8 cellular contexts compared by ENCODE assay signal in genomic region chr6:42960243-42961019, GRCh38. TPM values are rescaled to one million over a fixed set of nuclear protein-coding genes. Genes with fewer than 3 reads are reported as not detected.
DNase-seq lines count a peak whose midpoint lies in the region; ATAC-seq and TF ChIP-seq lines count a peak whose summit lies in the region.

Gene GNMT (plus strand): TSS chr6:42960754. CDS start chr6:42960768, 14 bp downstream.

- DNase-seq in DMS 273 (lab: John Stamatoyannopoulos, UW; ENCODE audit: unreplicated experiment) (peak; percentile 83), NCI-H2029 (lab: John Stamatoyannopoulos, UW) (peak; percentile 59), activated T-cell treated with anti-CD3 and anti-CD28 coated beads for 48 hours (ENCODE audit: low read depth) (peak; percentile 18), esophagus muscularis mucosa (ENCODE audit: extremely low spot score) (no peak)
- DNase-seq in naive thymus-derived CD4-positive, alpha-beta T cell, result peak in 8 of 9 donors; percentile 25 to 42 (median 36)

- H3K9me3 Mint-ChIP-seq in naive thymus-derived CD4-positive, alpha-beta T cell, result no peaks in the 10 kb centered on the region

- H3K36me3 ChIP-seq in esophagus muscularis mucosa, result peaks cover 13 to 37% (median 34%) of the 10 kb centered on the region in 4 donors
- peaks cover 0 to 31% (median 0%) of the 10 kb centered on the region in 3 experiments for H3K36me3 ChIP-seq in naive thymus-derived CD4-positive, alpha-beta T cell (ENCODE audit: control insufficient read depth in 2 of 3, insufficient read depth in 3 of 3, low read length in 3 of 3)

- intact Hi-C loops in esophagus muscularis mucosa (cut with DNase I), result no loop called here
- intact Hi-C loops in naive thymus-derived CD4-positive, alpha-beta T cell (cut with micrococcal nuclease), result loop anchor here in 1 of 2 donors (1.0 to 5.0 kb wide), 3 partner anchors 24 to 58 kb away; partner anchors contain the start of genes CNPY3 and PPP2R5D

- H3K36me3 Mint-ChIP-seq in naive thymus-derived CD4-positive, alpha-beta T cell, result peaks cover 0 to 17% (median 5%) of the 10 kb centered on the region in 5 donors

- no peaks in the 10 kb centered on the region for H3K27me3 ChIP-seq in esophagus muscularis mucosa
- H3K27me3 ChIP-seq in naive thymus-derived CD4-positive, alpha-beta T cell (ENCODE audit: control insufficient read depth in 2 of 2, insufficient read depth in 2 of 2, low read length in 2 of 2), result no peaks in the 10 kb centered on the region

- TF ChIP-seq CTCF in esophagus muscularis mucosa (IDR thresholded peaks at IDR 0.05), result no peak

- 7% methylated on average over 38 of the region's 62 CpGs for WGBS in esophagus muscularis mucosa

- peaks cover 9 to 22% (median 20%) of the 10 kb centered on the region in 4 donors for H3K4me1 ChIP-seq in esophagus muscularis mucosa
- H3K4me1 ChIP-seq in naive thymus-derived CD4-positive, alpha-beta T cell (ENCODE audit: control insufficient read depth in 2 of 2, insufficient read depth in 2 of 2, low read length in 2 of 2), result peaks cover 0 to 5% of the 10 kb centered on the region in 2 donors

- H3K27ac ChIP-seq in esophagus muscularis mucosa (replicated peaks in 1 of 4), result peak within 1 kb of the TSS in 2 of 4 donors; percentile 33 to 47
- peak within 1 kb of the TSS; percentile 26 for H3K27ac ChIP-seq in naive thymus-derived CD4-positive, alpha-beta T cell (ENCODE audit: low read depth, low read length)

- ATAC-seq in naive thymus-derived CD4-positive, alpha-beta T cell, result peak; percentile 81
- ATAC-seq in HG02970 (IDR thresholded peaks at IDR 0.05; ENCODE audit: low FRiP score, unreplicated experiment) (no peak), GM21723 (IDR thresholded peaks at IDR 0.05; ENCODE audit: unreplicated experiment) (no peak), GM21619 (IDR thresholded peaks at IDR 0.05; ENCODE audit: unreplicated experiment) (no peak)

- H3K9me3 ChIP-seq in esophagus muscularis mucosa, result no peaks in the 10 kb centered on the region
- H3K9me3 ChIP-seq in naive thymus-derived CD4-positive, alpha-beta T cell (ENCODE audit: control insufficient read depth in 2 of 3, low read length in 3 of 3), result no peaks in the 10 kb centered on the region

- H3K4me1 Mint-ChIP-seq in naive thymus-derived CD4-positive, alpha-beta T cell, result peaks cover 0 to 24% (median 16%) of the 10 kb centered on the region in 7 donors

- CTCF ChIA-PET in naive thymus-derived CD4-positive, alpha-beta T cell (lab: Charles Lee), result interaction anchor here (0.6 kb wide), 1 partner anchor 13 kb away, joined by 4 read pairs; no protein-coding TSS in a partner anchor

- peak within 1 kb of the TSS in 4 of 9 donors; percentile 32 to 75 (median 35) for H3K27ac Mint-ChIP-seq in naive thymus-derived CD4-positive, alpha-beta T cell

- peak within 1 kb of the TSS; percentile 62 to 86 (median 77) for H3K4me3 Mint-ChIP-seq in naive thymus-derived CD4-positive, alpha-beta T cell

- TF ChIP-seq EP300 in esophagus muscularis mucosa (IDR thresholded peaks at IDR 0.05), result no peak

- H3K4me3 ChIP-seq in esophagus muscularis mucosa, result peak within 1 kb of the TSS; percentile 54 to 61 (median 59)
- peak within 1 kb of the TSS; percentile 57 for H3K4me3 ChIP-seq in naive thymus-derived CD4-positive, alpha-beta T cell (ENCODE audit: low read length)

- no peak for TF ChIP-seq POLR2A in esophagus muscularis mucosa (IDR thresholded peaks at IDR 0.05; ENCODE audit: low read depth)

- peaks cover 0 to 19% (median 0%) of the 10 kb centered on the region in 5 donors for H3K27me3 Mint-ChIP-seq in naive thymus-derived CD4-positive, alpha-beta T cell

- POLR2A ChIA-PET in naive thymus-derived CD4-positive, alpha-beta T cell (lab: Charles Lee), result interaction anchor here (1.0 to 2.5 kb wide), 5 partner anchors 9 to 99 kb away, joined by 3 to 13 read pairs (median 3); partner anchors contain the start of genes KLC4, MRPL2 and PEX6

RNA-seq across cellular contexts. Expression of gene GNMT, which starts in this region (rescaled TPM):
- total RNA-seq in esophagus muscularis mucosa, result 1 to 10 TPM in 3 of 4 donors, not detected in 1; 2.3 to 4.5 (median 3.6) TPM
- 1 to 10 TPM in 3 of 5 experiments, under 1 TPM in 2; 0.95 to 2.6 (median 1.1) TPM for total RNA-seq in naive thymus-derived CD4-positive, alpha-beta T cell
- polyA plus RNA-seq in naive thymus-derived CD4-positive, alpha-beta T cell, result not detected
